18 cellular contexts compared by ENCODE assay signal in the genomic region with DNA sequence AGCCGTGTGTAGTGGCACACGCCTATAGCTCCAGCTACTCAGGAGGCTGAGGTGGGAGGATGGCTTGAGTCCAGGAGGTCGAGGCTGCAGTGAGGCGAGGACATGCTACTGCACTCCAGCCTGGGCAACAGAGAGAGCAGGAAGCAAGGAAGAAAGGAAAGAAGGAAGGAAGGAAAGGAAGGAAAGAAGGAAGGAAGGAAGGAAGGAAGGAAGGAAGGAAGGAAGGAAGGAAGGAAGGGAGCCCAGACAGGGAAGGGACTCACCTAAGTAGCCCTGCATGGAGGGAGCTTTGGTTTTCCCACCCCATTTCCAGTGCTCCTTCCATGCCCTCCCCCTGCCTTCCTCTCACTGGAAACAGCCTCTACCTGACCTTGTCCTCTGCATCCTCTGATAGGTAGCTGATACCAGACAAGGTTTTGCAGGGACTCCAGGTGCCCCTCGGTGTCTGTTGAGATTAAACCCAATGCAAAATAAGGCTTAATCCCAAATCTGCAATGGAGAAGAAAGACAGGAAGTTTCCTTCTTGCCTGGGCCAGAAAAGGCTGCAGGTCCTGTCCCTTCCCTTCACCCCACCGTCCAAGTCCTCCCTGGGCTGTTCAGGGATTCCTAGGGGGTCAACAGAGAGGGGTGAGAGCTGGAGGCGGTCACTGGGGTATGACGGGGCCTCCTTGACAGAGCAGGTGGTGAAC. TPM values are rescaled to one million over a fixed set of nuclear protein-coding genes. Genes with fewer than 3 reads are reported as not detected.
DNase-seq lines count a peak whose midpoint lies in the region; ATAC-seq and TF ChIP-seq lines count a peak whose summit lies in the region.
"Had no signal": no experiment of that assay in that cellular context is flagged by ENCODE, and none has a peak within 500 bp of the region (broad histone marks: within the 10 kb centered on the region; RNA-seq: fewer than 3 reads in every experiment).

No MANE protein-coding gene starts in this region.

- H3K9me3 ChIP-seq in HEK293 (ENCODE audit: control insufficient read depth, insufficient read depth, low read depth, low read length), result no peaks in the 10 kb centered on the region
- H3K9me3 ChIP-seq in endodermal cell (ENCODE audit: control insufficient read depth, low read length), result no peaks in the 10 kb centered on the region
- H3K9me3 ChIP-seq in sigmoid colon, result no peaks in the 10 kb centered on the region
- no peaks in the 10 kb centered on the region for H3K9me3 ChIP-seq in PC-9 (ENCODE audit: insufficient read depth, low read depth)
- H3K9me3 ChIP-seq: A549, Caco-2 had no signal

- H3K27me3 Mint-ChIP-seq in endodermal cell (ENCODE audit: insufficient read depth), result peaks cover 13% of the 10 kb centered on the region
- H3K27me3 Mint-ChIP-seq: IgD-negative memory B cell had no signal

- 80 to 86% methylated on average over 8 of the region's 8 CpGs for WGBS in endodermal cell (ENCODE audit: insufficient coverage in 1 of 2, insufficient read length in 1 of 2), 2 experiments
- WGBS in sigmoid colon, 2 donors, result 62 to 72% methylated on average over 8 of the region's 8 CpGs

- no peak for ATAC-seq in HG03457 (IDR thresholded peaks at IDR 0.05; ENCODE audit: unreplicated experiment)

- intact Hi-C loops in sigmoid colon (cut with DNase I), result no loop called here
- intact Hi-C loops in PC-9 (cut with micrococcal nuclease; ENCODE audit: unreplicated experiment), result no loop called here

- H3K4me3 ChIP-seq in HEK293 (ENCODE audit: low read depth, low read length) (no peak overlapping the region), endodermal cell (ENCODE audit: low read length) (no peak overlapping the region), sigmoid colon (no peak overlapping the region), PC-9 (no peak overlapping the region)
- H3K4me3 ChIP-seq: A549 had no signal

- peaks cover 14% of the 10 kb centered on the region for H3K36me3 Mint-ChIP-seq in endodermal cell (ENCODE audit: low read depth)

- POLR2A ChIA-PET in HEK293 (lab: Yijun Ruan, JAX) (interaction anchor here (1.0 kb wide), 1 partner anchor 14 kb away, joined by 4 read pairs; no protein-coding TSS in a partner anchor), PC-9 (lab: Charles Lee; ENCODE audit: unreplicated experiment) (interaction anchor here (0.7 kb wide), 1 partner anchor 1154 kb away, joined by 6 read pairs; no protein-coding TSS in a partner anchor)

- no TSS peak for BruUV-seq in PC-9 (replicated peaks; lab: Mats Ljungman, UMichigan)

- H3K79me2 ChIP-seq in PC-9 (ENCODE audit: low read depth), result no peaks in the 10 kb centered on the region

- no peaks in the 10 kb centered on the region for H3K9me2 ChIP-seq in PC-9 (ENCODE audit: insufficient read depth)

- no peak overlapping the region for H3K4me2 ChIP-seq in PC-9
- H3K4me2 ChIP-seq: A549 had no signal

- TF ChIP-seq EP300 in sigmoid colon (IDR thresholded peaks at IDR 0.05), result no peak

- no peak overlapping the region for H3K27ac Mint-ChIP-seq in endodermal cell
- H3K27ac Mint-ChIP-seq: IgD-negative memory B cell had no signal

- H3K27ac ChIP-seq in HEK293 (ENCODE audit: extremely low read depth, low read depth, low read length), result no peak overlapping the region
- H3K27ac ChIP-seq in endodermal cell (ENCODE audit: low read depth, low read length), result no peak overlapping the region
- no peak overlapping the region for H3K27ac ChIP-seq in sigmoid colon
- no peak overlapping the region for H3K27ac ChIP-seq in PC-9
- H3K27ac ChIP-seq: A549 had no signal

- H3K36me3 ChIP-seq in HEK293 (ENCODE audit: control insufficient read depth in 2 of 2, insufficient read depth in 1 of 2, low read length in 2 of 2), result peaks cover 0 to 8% of the 10 kb centered on the region in 2 experiments; a peak in 1 of 3 replicates
- peaks cover 8% of the 10 kb centered on the region for H3K36me3 ChIP-seq in endodermal cell (ENCODE audit: control insufficient read depth, insufficient read depth, low read length)
- H3K36me3 ChIP-seq in sigmoid colon, result no peaks in the 10 kb centered on the region
- no peaks in the 10 kb centered on the region for H3K36me3 ChIP-seq in PC-9 (ENCODE audit: low read depth)

- DNase-seq in activated effector memory CD4-positive, alpha-beta T cell treated with anti-CD3 and anti-CD28 coated beads, Interleukin-2, amount 50 U/mL, for 16 hours, result peak; percentile 17
- DNase-seq in activated effector memory CD4-positive, alpha-beta T cell treated with Interleukin-2 at 50 U/mL for 16 hours, result no peak
- DNase-seq in endodermal cell, result peak; percentile 33
- peak; percentile 4 for DNase-seq in sigmoid colon
- no peak for DNase-seq in GOT3 (lab: John Stamatoyannopoulos, UW)
- DNase-seq in PC-9, result no peak
- DNase-seq: H9, NCI-H187, SHP77 treated with DMSO at 0.1 percent for 48 hours had no signal

- H3K4me1 ChIP-seq in HEK293 (ENCODE audit: control insufficient read depth, insufficient read depth, low read length) (no peaks in the 10 kb centered on the region), endodermal cell (ENCODE audit: control insufficient read depth, insufficient read depth, low read length) (no peaks in the 10 kb centered on the region), sigmoid colon (no peaks in the 10 kb centered on the region), PC-9 (replicated peaks; ENCODE audit: insufficient read depth) (no peaks in the 10 kb centered on the region)
- H3K4me1 ChIP-seq: A549, Caco-2 had no signal

- no peak for TF ChIP-seq POLR2A in sigmoid colon (IDR thresholded peaks at IDR 0.05)

- H3K4me3 Mint-ChIP-seq in endodermal cell, result no peak overlapping the region
- H3K4me3 Mint-ChIP-seq: H9 had no signal

- H3K9me3 Mint-ChIP-seq in endodermal cell, result no peaks in the 10 kb centered on the region
- H3K9me3 Mint-ChIP-seq: CD14-positive monocyte, H9, IgD-negative memory B cell had no signal

- H3K9ac ChIP-seq in endodermal cell (ENCODE audit: extremely low read depth, low read length, poor library complexity, severe bottlenecking), result no peak overlapping the region

- H4K20me1 ChIP-seq in PC-9 (ENCODE audit: insufficient read depth), result no peaks in the 10 kb centered on the region

- no peak overlapping the region for H2AFZ ChIP-seq in PC-9

- peaks cover 4% of the 10 kb centered on the region for H3K4me1 Mint-ChIP-seq in endodermal cell
- H3K4me1 Mint-ChIP-seq: CD14-positive monocyte had no signal

- TF ChIP-seq CTCF in HEK293 (tag by site-specific recombination; IDR thresholded peaks at IDR 0.05) (no peak), endodermal cell (conservative IDR thresholded peaks at IDR 0.05) (no peak), sigmoid colon (IDR thresholded peaks at IDR 0.05) (no peak), PC-9 (conservative IDR thresholded peaks at IDR 0.05) (no peak)

- CTCF ChIA-PET in HEK293 (lab: Yijun Ruan, JAX) (interaction anchor here (0.6 to 2.5 kb wide), 2 partner anchors 14 to 511 kb away, joined by 3 to 16 read pairs; no protein-coding TSS in a partner anchor), PC-9 (lab: Charles Lee) (no interaction called here)

- H3K27me3 ChIP-seq in endodermal cell (ENCODE audit: control insufficient read depth, insufficient read depth, low read length, poor library complexity, severe bottlenecking), result no peaks in the 10 kb centered on the region
- peaks cover 0 to 4% (median 0%) of the 10 kb centered on the region in 3 donors for H3K27me3 ChIP-seq in sigmoid colon
- no peaks in the 10 kb centered on the region for H3K27me3 ChIP-seq in PC-9 (ENCODE audit: insufficient read depth, low read depth)

- no peaks in the 10 kb centered on the region for H3F3A ChIP-seq in PC-9 (ENCODE audit: insufficient read depth, low read depth)

TF ChIP-seq in HEK293, 187 proteins besides CTCF, POLR2A, EP300 and RAD21:
- no peak for TF ChIP-seq ZSCAN16 (tag by site-specific recombination; IDR thresholded peaks at IDR 0.05)
- peak; percentile 94 for TF ChIP-seq ZNF366 (tag by site-specific recombination; conservative IDR thresholded peaks at IDR 0.05)
- no peak for TF ChIP-seq ZNF510 (tag by site-specific recombination; IDR thresholded peaks at IDR 0.05; ENCODE audit: insufficient replicate concordance)
- no peak for TF ChIP-seq ZSCAN30 (tag by site-specific recombination; IDR thresholded peaks at IDR 0.05)

RNA-seq across cellular contexts. Expression of a gene that starts 21.5 kb away (rescaled TPM):
- 1 to 10 TPM; 1.5 to 3.0 TPM for total RNA-seq in endodermal cell
- polyA plus RNA-seq in endodermal cell (2013, experiment 1 of 2), result 1.5 TPM
- polyA plus RNA-seq in endodermal cell (2013, experiment 2 of 2), result 0.66 TPM
- 1 to 10 TPM in 2 of 4 donors, not detected in 2; 2.1 to 3.3 TPM for total RNA-seq in sigmoid colon
- polyA plus RNA-seq in sigmoid colon, result 100 to 1,000 TPM in 2 of 3 donors, 10 to 100 TPM in 1; 91.3 to 300 (median 194) TPM
- not detected in 2 replicates for total RNA-seq in PC-9 (2021)
- total RNA-seq: Caco-2, HT-29, LHCN-M2, RPMI7951 had no signal
- polyA plus RNA-seq: CD14-positive monocyte, IgD-negative memory B cell had no signal

RNA-seq across cellular contexts. Expression of a gene that starts 49.6 kb away (rescaled TPM):
- total RNA-seq in endodermal cell (10 to 100 TPM; 25.5 to 27.6 TPM), sigmoid colon (10 to 100 TPM in 3 of 4 donors, 1 to 10 TPM in 1; 9.1 to 21.4 (median 19.5) TPM), PC-9 (2021) (11.7 and 14.7 TPM in 2 replicates)
- polyA plus RNA-seq in endodermal cell (2013, experiment 1 of 2), result 27.8 TPM
- 23.5 TPM for polyA plus RNA-seq in endodermal cell (2013, experiment 2 of 2)
- polyA plus RNA-seq in sigmoid colon, result 1 to 10 TPM; 2.8 to 8.4 (median 3.0) TPM

Comparison
In these comparisons a context has a peak if more than half of its experiments do, and no peak if none do; other contexts are left out.
1. DNase-seq: peak in activated effector memory CD4-positive, alpha-beta T cell treated with anti-CD3 and anti-CD28 coated beads, Interleukin-2, amount 50 U/mL, for 16 hours (single experiment), endodermal cell (single experiment) and sigmoid colon (single experiment); none in activated effector memory CD4-positive, alpha-beta T cell treated with Interleukin-2 at 50 U/mL for 16 hours (single experiment), GOT3 (single experiment) and PC-9 (0 of 2).